ENCODE assay signal across 7 cellular contexts in genomic region chr11:43360361-43361032, GRCh38. TPM values are rescaled to one million over a fixed set of nuclear protein-coding genes. Genes with fewer than 3 reads are reported as not detected.
DNase-seq lines count a peak whose midpoint lies in the region; ATAC-seq and TF ChIP-seq lines count a peak whose summit lies in the region.

No MANE protein-coding gene starts in this region.

- no peak overlapping the region for H3K9ac ChIP-seq in H9 (ENCODE audit: extremely low read depth, insufficient read length, low read length)
- no peak overlapping the region for H3K9ac ChIP-seq in duodenal mucosa (ENCODE audit: low read depth in 1 of 2, low read length in 2 of 2)
- H3K9ac ChIP-seq in parathyroid adenoma: no peak overlapping the region
- no peak overlapping the region for H3K9ac ChIP-seq in neuronal stem cell (ENCODE audit: low read depth, low read length, poor library complexity)

- H4K5ac ChIP-seq in H9 (ENCODE audit: insufficient read length, low read depth, low read length): no peak overlapping the region

- H3K56ac ChIP-seq in H9 (ENCODE audit: insufficient read length, low read depth, low read length): no peak overlapping the region

- no peak overlapping the region for H3K14ac ChIP-seq in H9 (ENCODE audit: insufficient read depth, low read length)
- H3K14ac ChIP-seq in neuronal stem cell (ENCODE audit: low read length): no peak overlapping the region

- 0 out of 7 replicates have a peak overlapping the region, but pooled peaks of 1 of the 3 experiments have one; percentile 53 for H3K27ac Mint-ChIP-seq in H9

- H3K4me3 Mint-ChIP-seq in H9: peak overlapping the region; percentile 93 to 98

- H3K9me3 ChIP-seq in H9 (ENCODE audit: control insufficient read depth, low read depth, low read length): no peaks in the 10 kb centered on the region
- no peaks in the 10 kb centered on the region for H3K9me3 ChIP-seq in duodenal mucosa (ENCODE audit: control insufficient read depth in 1 of 2, low read length in 2 of 2)
- H3K9me3 ChIP-seq in parathyroid adenoma (ENCODE audit: control insufficient read depth, low read length): no peaks in the 10 kb centered on the region
- no peaks in the 10 kb centered on the region for H3K9me3 ChIP-seq in neuronal stem cell (replicated peaks in 1 of 2; ENCODE audit: control insufficient read depth in 2 of 2, insufficient read depth in 1 of 2, low read depth in 1 of 2, low read length in 2 of 2)

- no peak overlapping the region for H2BK120ac ChIP-seq in H9 (ENCODE audit: low read depth, low read length, poor library complexity, severe bottlenecking)
- H2BK120ac ChIP-seq in neuronal stem cell (ENCODE audit: low read depth, low read length): no peak overlapping the region

- H2BK15ac ChIP-seq in H9 (ENCODE audit: low read depth, low read length) (no peak overlapping the region), neuronal stem cell (ENCODE audit: low read length) (no peak overlapping the region)

- H3K27me3 ChIP-seq in H9 (ENCODE audit: insufficient read depth, low read length): no peaks in the 10 kb centered on the region
- no peaks in the 10 kb centered on the region for H3K27me3 ChIP-seq in duodenal mucosa (ENCODE audit: control insufficient read depth in 1 of 2, insufficient read depth in 2 of 2, low read length in 2 of 2)
- no peaks in the 10 kb centered on the region for H3K27me3 ChIP-seq in parathyroid adenoma (ENCODE audit: control insufficient read depth, insufficient read depth, low read length)
- H3K27me3 ChIP-seq in neuronal stem cell (ENCODE audit: control insufficient read depth in 3 of 3, insufficient read depth in 3 of 3, low read depth in 1 of 3, low read length in 3 of 3): no peaks in the 10 kb centered on the region

- no peak overlapping the region for H2BK12ac ChIP-seq in H9 (ENCODE audit: insufficient read length, low read depth, low read length)
- no peak overlapping the region for H2BK12ac ChIP-seq in neuronal stem cell (ENCODE audit: low read length)

- H2BK5ac ChIP-seq in H9 (ENCODE audit: insufficient read length, low read length): no peak overlapping the region
- H2BK5ac ChIP-seq in neuronal stem cell (ENCODE audit: low read length): no peak overlapping the region

- peak overlapping the region; percentile 88 for H3K4me2 ChIP-seq in H9 (ENCODE audit: insufficient read depth, insufficient read length, low read length)
- H3K4me2 ChIP-seq in parathyroid adenoma (ENCODE audit: low read length): peak overlapping the region; percentile 61
- no peak overlapping the region for H3K4me2 ChIP-seq in neuronal stem cell (ENCODE audit: insufficient read depth, low read length, poor library complexity, severe bottlenecking)

- intact Hi-C loops in sciatic nerve (cut with DNase I): no loop called here

- peaks cover 25 to 26% of the 10 kb centered on the region in 2 experiments for H3K4me1 Mint-ChIP-seq in H9

- H3K79me1 ChIP-seq in H9 (ENCODE audit: insufficient read depth, low read depth, low read length, poor library complexity, severe bottlenecking) (no peaks in the 10 kb centered on the region), neuronal stem cell (ENCODE audit: low read depth, low read length) (peaks cover 7% of the 10 kb centered on the region)

- H3K4me1 ChIP-seq in H9 (ENCODE audit: insufficient read depth, low read length): peaks cover 4% of the 10 kb centered on the region
- peaks cover 20 to 21% of the 10 kb centered on the region in 2 donors for H3K4me1 ChIP-seq in duodenal mucosa (ENCODE audit: control insufficient read depth in 1 of 2, insufficient read depth in 2 of 2, low read length in 2 of 2)
- no peaks in the 10 kb centered on the region for H3K4me1 ChIP-seq in parathyroid adenoma
- peaks cover 0 to 2% of the 10 kb centered on the region in 2 donors for H3K4me1 ChIP-seq in neuronal stem cell (ENCODE audit: control insufficient read depth in 2 of 2, insufficient read depth in 1 of 2, low read depth in 1 of 2, low read length in 2 of 2)

- WGBS in H9 (ENCODE audit: extremely low coverage, insufficient read length, low lambda C conversion rate): no CpG with 5 or more reads among the region's 1 CpG
- no CpG with 5 or more reads among the region's 1 CpG for WGBS in neuronal stem cell (ENCODE audit: extremely low coverage in 2 of 2, insufficient read length in 2 of 2, insufficient replicate concordance in 1 of 2), 2 donors

- H3K4ac ChIP-seq in H9 (ENCODE audit: low read depth, low read length) (no peak overlapping the region), neuronal stem cell (ENCODE audit: low read length) (no peak overlapping the region)

- H4K8ac ChIP-seq in H9 (replicated peaks; ENCODE audit: insufficient read length, low read depth, low read length) (no peak overlapping the region), neuronal stem cell (ENCODE audit: low read depth, low read length) (no peak overlapping the region)

- no peaks in the 10 kb centered on the region for H3K9me3 Mint-ChIP-seq in H9

- H3K18ac ChIP-seq in H9 (ENCODE audit: insufficient read length, low read depth, low read length) (no peak overlapping the region), neuronal stem cell (ENCODE audit: low read length) (no peak overlapping the region)

- H3K4me3 ChIP-seq in duodenal mucosa (ENCODE audit: low read depth in 1 of 2, low read length in 2 of 2) (peak overlapping the region; percentile 87 to 99), parathyroid adenoma (ENCODE audit: low read depth, low read length) (peak overlapping the region; percentile 72), neuronal stem cell (ENCODE audit: low read length in 2 of 2) (peak overlapping the region in 1 of 2 donors; percentile 87)

- no peak for ATAC-seq in sciatic nerve

- H3K36me3 ChIP-seq in duodenal mucosa (ENCODE audit: control insufficient read depth in 1 of 2, insufficient read depth in 2 of 2, low read length in 2 of 2) (peaks cover 0 to 4% of the 10 kb centered on the region in 2 donors), parathyroid adenoma (ENCODE audit: control insufficient read depth, insufficient read depth, low read length) (no peaks in the 10 kb centered on the region), neuronal stem cell (replicated peaks in 1 of 2; ENCODE audit: control insufficient read depth in 2 of 2, insufficient read depth in 2 of 2, low read length in 2 of 2) (peaks cover 0 to 26% of the 10 kb centered on the region in 2 donors)

- TF ChIP-seq CTCF in H9 (conservative IDR thresholded peaks at IDR 0.05) (no peak), parathyroid adenoma (IDR thresholded peaks at IDR 0.05) (no peak)

- H2AK5ac ChIP-seq in H9 (ENCODE audit: insufficient read length, low read length) (no peak overlapping the region), neuronal stem cell (ENCODE audit: low read depth, low read length) (no peak overlapping the region)

- H3K36me3 Mint-ChIP-seq in H9 (ENCODE audit: insufficient read depth in 1 of 3, low read depth in 3 of 3): peaks cover 4 to 13% (median 9%) of the 10 kb centered on the region in 3 experiments

- H3K27me3 Mint-ChIP-seq in H9 (ENCODE audit: low read depth): peaks cover 2% of the 10 kb centered on the region

- H4K20me1 ChIP-seq in H9 (ENCODE audit: control insufficient read depth, insufficient read depth, insufficient read length): no peaks in the 10 kb centered on the region

- DNase-seq in H9 (no peak), NOMO-1 treated with DMSO at 0.1 percent for 48 hours (lab: John Stamatoyannopoulos, UW; ENCODE audit: unreplicated experiment) (peak; percentile 67), neuronal stem cell (ENCODE audit: low spot score) (no peak), sciatic nerve (ENCODE audit: low spot score) (no peak), AG08395 (ENCODE audit: low spot score) (no peak)

- H3K23me2 ChIP-seq in H9 (ENCODE audit: insufficient read length, low read depth, low read length, poor library complexity, severe bottlenecking): peaks cover 4% of the 10 kb centered on the region

- H2AFZ ChIP-seq in H9 (ENCODE audit: low read length) (no peak overlapping the region), parathyroid adenoma (no peak overlapping the region), neuronal stem cell (ENCODE audit: low read length) (no peak overlapping the region)

- no peak overlapping the region for H3K27ac ChIP-seq in H9 (ENCODE audit: insufficient read length, low read depth, low read length)
- H3K27ac ChIP-seq in duodenal mucosa (ENCODE audit: low read depth, low read length): no peak overlapping the region
- no peak overlapping the region for H3K27ac ChIP-seq in parathyroid adenoma
- H3K27ac ChIP-seq in neuronal stem cell (replicated peaks; ENCODE audit: low read length): no peak overlapping the region

- H3T11ph ChIP-seq in H9 (ENCODE audit: low read length): no peak overlapping the region

- H3K79me2 ChIP-seq in H9 (ENCODE audit: insufficient read depth, low read length): peaks cover 36% of the 10 kb centered on the region; the same call in 1 of the 2 replicates
- peaks cover 25% of the 10 kb centered on the region for H3K79me2 ChIP-seq in parathyroid adenoma

- H2BK20ac ChIP-seq in H9 (ENCODE audit: low read depth, low read length, poor library complexity, severe bottlenecking): no peak overlapping the region

- no peak overlapping the region for H4K91ac ChIP-seq in H9 (ENCODE audit: insufficient read length, low read depth, low read length)
- H4K91ac ChIP-seq in neuronal stem cell (ENCODE audit: low read depth, low read length, poor library complexity): no peak overlapping the region

- H3K23ac ChIP-seq in H9 (ENCODE audit: insufficient read length, low read depth, low read length) (no peak overlapping the region), neuronal stem cell (ENCODE audit: low read depth, low read length, poor library complexity) (no peak overlapping the region)

RNA-seq across cellular contexts. Expression of gene TTC17, which starts 1.8 kb away (rescaled TPM):
- total RNA-seq in H9 (2021) (65.6 and 68.5 TPM in 2 replicates), sciatic nerve (115 TPM)
- polyA plus RNA-seq in neuronal stem cell (2013, experiment 1 of 2): 92.5 TPM
- 95.8 TPM for polyA plus RNA-seq in neuronal stem cell (2013, experiment 2 of 2)

RNA-seq across cellular contexts. Expression of gene API5, which starts 48.7 kb away (rescaled TPM):
- total RNA-seq in H9 (2021) (147 and 151 TPM in 2 replicates), sciatic nerve (80.1 TPM)
- polyA plus RNA-seq in neuronal stem cell (2013, experiment 1 of 2): 98.3 TPM
- polyA plus RNA-seq in neuronal stem cell (2013, experiment 2 of 2): 98.1 TPM
